ENCODE assay signal across 7 cellular contexts in the genomic region with DNA sequence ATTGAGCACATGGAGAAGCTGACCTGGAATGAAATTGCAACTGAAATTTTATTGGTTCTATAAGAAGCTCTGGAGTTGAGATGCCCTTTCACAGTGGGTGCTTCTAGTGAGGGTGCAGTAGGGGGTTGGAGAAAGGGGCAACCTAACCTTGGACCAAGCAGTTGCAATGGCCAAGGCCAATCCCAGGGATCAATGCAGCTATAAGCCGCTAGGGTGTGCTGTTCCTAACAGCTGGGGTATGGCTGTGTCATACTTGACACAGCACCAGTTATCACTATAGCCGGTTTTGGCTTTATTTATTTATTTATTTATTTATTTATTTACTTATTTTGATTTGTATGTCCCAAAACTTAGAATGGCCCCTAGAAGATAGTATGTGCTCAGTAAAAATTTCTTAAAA.
DNase-seq lines count a peak whose midpoint lies in the region; ATAC-seq lines count a peak whose summit lies in the region.

No MANE protein-coding gene starts in this region.

- no peak overlapping the region for H2BK12ac ChIP-seq in neuronal stem cell (ENCODE audit: low read length)

- peak; percentile 46 for DNase-seq in RPMI8226
- peak; percentile 24 for DNase-seq in myocyte (ENCODE audit: low read depth)
- no peak for DNase-seq in neuronal stem cell (ENCODE audit: low spot score)
- no peak for DNase-seq in stimulated activated CD4-positive, alpha-beta T cell treated with anti-CD3 and anti-CD28 coated beads, Interleukin-4, amount 100 ng/mL, for 4 hours

- H3K4me2 ChIP-seq in neuronal stem cell (ENCODE audit: insufficient read depth, low read length, poor library complexity, severe bottlenecking): no peak overlapping the region

- no peak overlapping the region for H3K4me3 ChIP-seq in neuronal stem cell (ENCODE audit: low read length in 2 of 2)

- H3K27me3 ChIP-seq in neuronal stem cell (ENCODE audit: control insufficient read depth in 3 of 3, insufficient read depth in 3 of 3, low read depth in 1 of 3, low read length in 3 of 3): no peaks in the 10 kb centered on the region

- H3K14ac ChIP-seq in neuronal stem cell (ENCODE audit: low read length): no peak overlapping the region

- no peaks in the 10 kb centered on the region for H3K9me3 ChIP-seq in neuronal stem cell (replicated peaks in 1 of 2; ENCODE audit: control insufficient read depth in 2 of 2, insufficient read depth in 1 of 2, low read depth in 1 of 2, low read length in 2 of 2)

- H3K18ac ChIP-seq in neuronal stem cell (ENCODE audit: low read length): no peak overlapping the region

- no peak overlapping the region for H2AK5ac ChIP-seq in neuronal stem cell (ENCODE audit: low read depth, low read length)

- no peak overlapping the region for H3K4ac ChIP-seq in neuronal stem cell (ENCODE audit: low read length)

- ATAC-seq in GM18858 (IDR thresholded peaks at IDR 0.05; ENCODE audit: unreplicated experiment) (peak; percentile 71), HG02678 (IDR thresholded peaks at IDR 0.05; ENCODE audit: unreplicated experiment) (peak; percentile 61), GM19455 (IDR thresholded peaks at IDR 0.05; ENCODE audit: unreplicated experiment) (no peak)

- no peak overlapping the region for H2BK5ac ChIP-seq in neuronal stem cell (ENCODE audit: low read length)

- H2BK120ac ChIP-seq in neuronal stem cell (ENCODE audit: low read depth, low read length): no peak overlapping the region

- no peak overlapping the region for H2BK15ac ChIP-seq in neuronal stem cell (ENCODE audit: low read length)

- no peaks in the 10 kb centered on the region for H3K36me3 ChIP-seq in neuronal stem cell (replicated peaks in 1 of 2; ENCODE audit: control insufficient read depth in 2 of 2, insufficient read depth in 2 of 2, low read length in 2 of 2)

- no peaks in the 10 kb centered on the region for H3K4me1 ChIP-seq in neuronal stem cell (ENCODE audit: control insufficient read depth in 2 of 2, insufficient read depth in 1 of 2, low read depth in 1 of 2, low read length in 2 of 2)

- H4K91ac ChIP-seq in neuronal stem cell (ENCODE audit: low read depth, low read length, poor library complexity): no peak overlapping the region

- H3K27ac ChIP-seq in neuronal stem cell (replicated peaks; ENCODE audit: low read length): no peak overlapping the region

- H2AFZ ChIP-seq in neuronal stem cell (ENCODE audit: low read length): no peak overlapping the region

- H3K9ac ChIP-seq in neuronal stem cell (ENCODE audit: low read depth, low read length, poor library complexity): no peak overlapping the region

- no peak overlapping the region for H4K8ac ChIP-seq in neuronal stem cell (ENCODE audit: low read depth, low read length)

- no peaks in the 10 kb centered on the region for H3K79me1 ChIP-seq in neuronal stem cell (ENCODE audit: low read depth, low read length)

- no peak overlapping the region for H3K23ac ChIP-seq in neuronal stem cell (ENCODE audit: low read depth, low read length, poor library complexity)

- no CpG with 5 or more reads among the region's 2 CpGs for WGBS in neuronal stem cell (ENCODE audit: extremely low coverage in 2 of 2, insufficient read length in 2 of 2, insufficient replicate concordance in 1 of 2), 2 donors

Comparison
In these comparisons a context has a peak if more than half of its experiments do, and no peak if none do; other contexts are left out.
1. DNase-seq: peak in RPMI8226 (single experiment) and myocyte (single experiment); none in neuronal stem cell (single experiment) and stimulated activated CD4-positive, alpha-beta T cell treated with anti-CD3 and anti-CD28 coated beads, Interleukin-4, amount 100 ng/mL, for 4 hours (0 of 2).